In the genomic region with DNA sequence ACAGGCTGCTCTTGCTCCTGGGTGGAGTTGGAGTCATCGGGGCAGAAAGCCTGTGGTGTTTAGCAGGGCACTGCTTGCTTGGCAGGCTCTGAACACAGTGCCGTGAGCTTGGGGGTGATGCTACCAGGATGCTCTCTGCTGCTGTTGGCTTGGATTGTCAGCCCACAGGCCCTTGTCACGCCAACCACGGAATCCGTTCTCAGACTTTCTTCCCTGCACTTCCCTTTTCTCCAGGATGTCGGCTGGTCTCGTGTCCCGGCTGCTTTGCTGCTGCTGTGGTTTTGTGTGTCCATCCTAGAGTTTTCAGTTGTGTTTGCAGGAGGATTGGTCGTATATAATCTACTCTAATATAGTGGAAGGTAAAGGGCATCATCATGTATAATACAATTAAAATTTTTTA, we compare ENCODE assay signal across 23 cellular contexts.
"Had no signal": no experiment of that assay in that cellular context is flagged by ENCODE, and none has a peak within 500 bp of the region (broad histone marks: within the 10 kb centered on the region; RNA-seq: fewer than 3 reads in every experiment).

No MANE protein-coding gene starts in this region.

- H3K4me3 ChIP-seq: colonic mucosa, sigmoid colon, stomach, testis, upper lobe of right lung had no signal

- H3K27ac Mint-ChIP-seq: activated naive CD4-positive, alpha-beta T cell treated with anti-CD3 and anti-CD28 coated beads, Interleukin-2, amount 10 ng/mL, durations not matched to agents 7 days and 5 days; activated naive CD8-positive, alpha-beta T cell treated with anti-CD3 and anti-CD28 coated beads, Interleukin-2, amount 50 U/mL, for 24 hours; brain; endodermal cell; stimulated activated effector memory CD8-positive, alpha-beta T cell treated with anti-CD3 and anti-CD28 coated beads, Interleukin-12 subunit alpha, Interleukin-12 subunit beta, amount 100 ng/mL, for 72 hours had no signal

- H3K36me3 ChIP-seq: colonic mucosa, sigmoid colon, stomach, upper lobe of right lung had no signal

- H3K27ac ChIP-seq: colonic mucosa, epithelial cell of prostate, sigmoid colon, stomach, testis, upper lobe of right lung, VCaP had no signal

- ATAC-seq: activated naive CD8-positive, alpha-beta T cell treated with anti-CD3 and anti-CD28 coated beads, Interleukin-2, amount 50 U/mL, for 24 hours; naive thymus-derived CD8-positive, alpha-beta T cell; stimulated activated effector memory CD8-positive, alpha-beta T cell treated with anti-CD3 and anti-CD28 coated beads, Interleukin-12 subunit alpha, Interleukin-12 subunit beta, amount 100 ng/mL, for 72 hours; upper lobe of right lung had no signal

- H3K4me1 ChIP-seq: colonic mucosa, sigmoid colon, stomach, testis, upper lobe of right lung had no signal

- DNase-seq: activated CD4-positive, alpha-beta T cell treated with anti-CD3 and anti-CD28 coated beads, Interleukin-2, amount 50 U/mL, for 1 hour; activated CD4-positive, CD25-positive, alpha-beta regulatory T cell treated with anti-CD3 and anti-CD28 coated beads, Interleukin-2, amount 50 U/mL, for 72 hours; activated CD8-positive, alpha-beta memory T cell treated with anti-CD3 and anti-CD28 coated beads, Interleukin-2, amount 50 U/mL, for 4 hours; activated effector memory CD4-positive, alpha-beta T cell treated with Interleukin-2 at 50 U/mL for 16 hours; activated naive CD4-positive, alpha-beta T cell treated with anti-CD3 and anti-CD28 coated beads, Interleukin-2, amount 10 ng/mL, durations not matched to agents 7 days and 5 days; activated naive CD8-positive, alpha-beta T cell treated with anti-CD3 and anti-CD28 coated beads, Interleukin-2, amount 50 U/mL, for 24 hours; activated T-cell treated with anti-CD3 and anti-CD28 coated beads, Interleukin-2, amount 50 U/mL, for 48 hours; anterior cingulate cortex; central memory CD4-positive, alpha-beta T cell; colonic mucosa; endodermal cell; foreskin fibroblast; mesendoderm; naive thymus-derived CD8-positive, alpha-beta T cell; sigmoid colon; stimulated activated CD4-positive, alpha-beta T cell treated with anti-CD3 and anti-CD28 coated beads, Interleukin-4, amount 100 ng/mL, for 24 hours; stomach; testis; upper lobe of right lung had no signal

- H3K27me3 ChIP-seq: colonic mucosa, testis, upper lobe of right lung had no signal

- H3K36me3 Mint-ChIP-seq: activated naive CD4-positive, alpha-beta T cell treated with anti-CD3 and anti-CD28 coated beads, Interleukin-2, amount 10 ng/mL, durations not matched to agents 7 days and 5 days; brain; naive thymus-derived CD8-positive, alpha-beta T cell; stimulated activated effector memory CD8-positive, alpha-beta T cell treated with anti-CD3 and anti-CD28 coated beads, Interleukin-12 subunit alpha, Interleukin-12 subunit beta, amount 100 ng/mL, for 72 hours had no signal

- H3K4me3 Mint-ChIP-seq: activated naive CD4-positive, alpha-beta T cell treated with anti-CD3 and anti-CD28 coated beads, Interleukin-2, amount 10 ng/mL, durations not matched to agents 7 days and 5 days; activated naive CD8-positive, alpha-beta T cell treated with anti-CD3 and anti-CD28 coated beads, Interleukin-2, amount 50 U/mL, for 24 hours; brain; endodermal cell; naive thymus-derived CD8-positive, alpha-beta T cell; stimulated activated effector memory CD8-positive, alpha-beta T cell treated with anti-CD3 and anti-CD28 coated beads, Interleukin-12 subunit alpha, Interleukin-12 subunit beta, amount 100 ng/mL, for 72 hours had no signal

- H3K9me3 ChIP-seq: colonic mucosa, testis, upper lobe of right lung had no signal

- H3K4me1 Mint-ChIP-seq: brain, endodermal cell had no signal

- H3K9me3 Mint-ChIP-seq: activated naive CD4-positive, alpha-beta T cell treated with anti-CD3 and anti-CD28 coated beads, Interleukin-2, amount 10 ng/mL, durations not matched to agents 7 days and 5 days; activated naive CD8-positive, alpha-beta T cell treated with anti-CD3 and anti-CD28 coated beads, Interleukin-2, amount 50 U/mL, for 24 hours; naive thymus-derived CD8-positive, alpha-beta T cell; stimulated activated effector memory CD8-positive, alpha-beta T cell treated with anti-CD3 and anti-CD28 coated beads, Interleukin-12 subunit alpha, Interleukin-12 subunit beta, amount 100 ng/mL, for 72 hours had no signal
